In genomic region chr10:119715628-119716505, GRCh38 we compare ENCODE assay signal across 3 cellular contexts.
TF ChIP-seq lines count a peak whose summit lies in the region.

No MANE protein-coding gene starts in this region.

TF ChIP-seq in SK-N-SH, 30 proteins besides CTCF, POLR2A, EP300 and RAD21 (continued from another document):
- no peak for TF ChIP-seq EZH2phosphoT487 (IDR thresholded peaks at IDR 0.05; ENCODE audit: borderline replicate concordance, low read depth)
- TF ChIP-seq GABPA (IDR thresholded peaks at IDR 0.05; ENCODE audit: low read depth), result no peak
- TF ChIP-seq FOXM1 (IDR thresholded peaks at IDR 0.05; ENCODE audit: low read depth), result no peak
- TF ChIP-seq RXRA (IDR thresholded peaks at IDR 0.05; ENCODE audit: borderline replicate concordance, low read depth), result no peak
- TF ChIP-seq FOSL2 (IDR thresholded peaks at IDR 0.05; ENCODE audit: borderline replicate concordance, low read depth), result no peak
- no peak for TF ChIP-seq RFX5 (IDR thresholded peaks at IDR 0.05; ENCODE audit: low read length)
- no peak for TF ChIP-seq SIN3A (IDR thresholded peaks at IDR 0.05; ENCODE audit: borderline replicate concordance, low read depth, low read length)
- TF ChIP-seq USF2 (IDR thresholded peaks at IDR 0.05; ENCODE audit: borderline replicate concordance, low read depth, low read length), result no peak
- TF ChIP-seq TAF1 (IDR thresholded peaks at IDR 0.05; ENCODE audit: borderline replicate concordance, low read depth, low read length), result no peak
- TF ChIP-seq FOXJ3 (CRISPR knock-in tag; IDR thresholded peaks at IDR 0.05), result no peak
- no peak for TF ChIP-seq NRF1 (IDR thresholded peaks at IDR 0.05; ENCODE audit: low read depth, low read length)
- TF ChIP-seq MXI1 (IDR thresholded peaks at IDR 0.05; ENCODE audit: low read depth, low read length), result no peak
- no peak for TF ChIP-seq TCF12 (IDR thresholded peaks at IDR 0.05)
- no peak for TF ChIP-seq GATA2 (CRISPR knock-in tag; IDR thresholded peaks at IDR 0.05)
- TF ChIP-seq NFIC (IDR thresholded peaks at IDR 0.05; ENCODE audit: borderline replicate concordance), result no peak
- TF ChIP-seq PBX3 (IDR thresholded peaks at IDR 0.05), result no peak
- TF ChIP-seq REST (IDR thresholded peaks at IDR 0.05; ENCODE audit: low read depth, low read length), result no peak
- TF ChIP-seq TEAD4 (IDR thresholded peaks at IDR 0.05; ENCODE audit: borderline replicate concordance, insufficient read depth), result no peak
- no peak for TF ChIP-seq ELF1 (IDR thresholded peaks at IDR 0.05)

TF ChIP-seq in SK-N-SH treated with all-trans-retinoic acid at 6 μM for 48 hours, 23 proteins besides CTCF, POLR2A, EP300 and RAD21:
- no peak for TF ChIP-seq TSHZ2 (CRISPR knock-in tag; IDR thresholded peaks at IDR 0.05)
- no peak for TF ChIP-seq TCF4 (CRISPR knock-in tag; IDR thresholded peaks at IDR 0.05; ENCODE audit: borderline replicate concordance)
- no peak for TF ChIP-seq ZNF8 (CRISPR knock-in tag; IDR thresholded peaks at IDR 0.05)
- no peak for TF ChIP-seq PATZ1 (CRISPR knock-in tag; IDR thresholded peaks at IDR 0.05; ENCODE audit: borderline replicate concordance)

TF ChIP-seq in H1, 55 proteins besides CTCF, POLR2A, EP300 and RAD21 (continued from another document):
- TF ChIP-seq BCL11A (IDR thresholded peaks at IDR 0.05; ENCODE audit: low read depth in 2 of 2, low read length in 2 of 2), result no peak
- TF ChIP-seq HDAC2 (IDR thresholded peaks at IDR 0.05; ENCODE audit: borderline replicate concordance in 1 of 2, low read depth in 2 of 2, low read length in 2 of 2), result no peak
- no peak for TF ChIP-seq JUN (IDR thresholded peaks at IDR 0.05; ENCODE audit: low read depth, low read length)
- no peak for TF ChIP-seq TBP (IDR thresholded peaks at IDR 0.05; ENCODE audit: low read depth, low read length)
- TF ChIP-seq CEBPB (IDR thresholded peaks at IDR 0.05; ENCODE audit: low read depth, low read length), result no peak
- TF ChIP-seq SP2 (IDR thresholded peaks at IDR 0.05; ENCODE audit: low read length), result no peak
- TF ChIP-seq EZH2 (IDR thresholded peaks at IDR 0.05; ENCODE audit: low read depth, low read length, severe bottlenecking), result no peak
- TF ChIP-seq USF2 (IDR thresholded peaks at IDR 0.05; ENCODE audit: low read length), result no peak
- TF ChIP-seq RBBP5 (IDR thresholded peaks at IDR 0.05; ENCODE audit: borderline replicate concordance, low read depth, low read length), result no peak
- no peak for TF ChIP-seq CBX5 (IDR thresholded peaks at IDR 0.05; ENCODE audit: low read depth, low read length)
- TF ChIP-seq YY1 (IDR thresholded peaks at IDR 0.05; ENCODE audit: low read depth, low read length), result no peak
- no peak for TF ChIP-seq BRCA1 (IDR thresholded peaks at IDR 0.05; ENCODE audit: low read depth, low read length)
